ENCODE assay signal across 9 cellular contexts in genomic region chr10:124152139-124152780, GRCh38. TPM values are rescaled to one million over a fixed set of nuclear protein-coding genes. Genes with fewer than 3 reads are reported as not detected.
DNase-seq lines count a peak whose midpoint lies in the region; ATAC-seq, FAIRE-seq and TF ChIP-seq lines count a peak whose summit lies in the region.
"Had no signal": no experiment of that assay in that cellular context is flagged by ENCODE, and none has a peak within 500 bp of the region (broad histone marks: within the 10 kb centered on the region; RNA-seq: fewer than 3 reads in every experiment).

No MANE protein-coding gene starts in this region.

- no peak overlapping the region for H2BK120ac ChIP-seq in mesendoderm (ENCODE audit: low read depth, low read length)

- H3K18ac ChIP-seq in mesendoderm (ENCODE audit: low read length): peak overlapping the region; percentile 34

- H2AK5ac ChIP-seq in mesendoderm (ENCODE audit: low read length): peak overlapping the region; percentile 53

- WGBS in mesendoderm (ENCODE audit: extremely low coverage, insufficient coverage, low lambda C conversion rate): no CpG with 5 or more reads among the region's 25 CpGs

- H3K27ac ChIP-seq in mesendoderm (ENCODE audit: low read depth, low read length): no peak overlapping the region

- peaks cover 3% of the 10 kb centered on the region for H3K4me1 ChIP-seq in mesendoderm (ENCODE audit: control insufficient read depth, low read depth, low read length)

- no peak overlapping the region for H4K8ac ChIP-seq in mesendoderm (ENCODE audit: low read depth, low read length)

- no peak for FAIRE-seq in frontal cortex (lab: Jason Lieb, UNC)

- no peaks in the 10 kb centered on the region for H3K36me3 Mint-ChIP-seq in dendritic cell treated with granulocyte-macrophage colony-stimulating factor and Interleukin-4, amounts not matched to agents 40 ng/mL and 50 ng/mL, for 4 days (ENCODE audit: low read depth)

- no peaks in the 10 kb centered on the region for H3K36me3 ChIP-seq in mesendoderm (ENCODE audit: control insufficient read depth, insufficient read depth, low read length)

- H3K4me1 Mint-ChIP-seq in dendritic cell treated with granulocyte-macrophage colony-stimulating factor and Interleukin-4, amounts not matched to agents 40 ng/mL and 50 ng/mL, for 4 days (ENCODE audit: low read depth): peaks cover 30% of the 10 kb centered on the region

- H3K27ac Mint-ChIP-seq in dendritic cell treated with granulocyte-macrophage colony-stimulating factor and Interleukin-4, amounts not matched to agents 40 ng/mL and 50 ng/mL, for 4 days: peak overlapping the region; percentile 72
- H3K27ac Mint-ChIP-seq: T-helper 1 cell treated with Interleukin-12 subunit alpha and Interleukin-12 subunit beta and Interleukin-4 antibody, amounts not matched to agents 30 μg/mL and 1 μg/mL, for 36 hours had no signal

- no peaks in the 10 kb centered on the region for H3K27me3 ChIP-seq in mesendoderm (ENCODE audit: insufficient read depth, low read length, poor library complexity)

- peak; percentile 29; the same call in 1 of the 2 replicates for TF ChIP-seq RAD21 in Ishikawa (IDR thresholded peaks at IDR 0.05; ENCODE audit: low read depth)

- H2BK5ac ChIP-seq in mesendoderm (ENCODE audit: low read length): peak overlapping the region; percentile 56

- TF ChIP-seq EP300 in Ishikawa (IDR thresholded peaks at IDR 0.05; ENCODE audit: borderline replicate concordance): peak; percentile 84

- H3K4me3 Mint-ChIP-seq in dendritic cell treated with granulocyte-macrophage colony-stimulating factor and Interleukin-4, amounts not matched to agents 40 ng/mL and 50 ng/mL, for 4 days: peak overlapping the region; percentile 63
- H3K4me3 Mint-ChIP-seq: T-helper 1 cell treated with Interleukin-12 subunit alpha and Interleukin-12 subunit beta and Interleukin-4 antibody, amounts not matched to agents 30 μg/mL and 1 μg/mL, for 36 hours had no signal

- no peak overlapping the region for H3K9ac ChIP-seq in mesendoderm (ENCODE audit: low read length)

- intact Hi-C loops in dendritic cell treated with granulocyte-macrophage colony-stimulating factor and Interleukin-4, amounts not matched to agents 40 ng/mL and 50 ng/mL, for 4 days (cut with micrococcal nuclease): loop anchor here (2.0 kb wide), 1 partner anchor 53 kb away; no protein-coding TSS in a partner anchor

- DNase-seq in ACHN: peak; percentile 94
- peak; percentile 66 for DNase-seq in mesendoderm
- no peak for DNase-seq in NCI-H446 (lab: John Stamatoyannopoulos, UW)
- no peak for DNase-seq in DMS 273 (lab: John Stamatoyannopoulos, UW; ENCODE audit: unreplicated experiment)
- DNase-seq in frontal cortex (ENCODE audit: low spot score in 2 of 2): no peak

- no peak overlapping the region for H3K4me3 ChIP-seq in mesendoderm (ENCODE audit: low read length)

- no peak overlapping the region for H3K4ac ChIP-seq in mesendoderm (ENCODE audit: low read depth, low read length)

- H3K27me3 Mint-ChIP-seq in dendritic cell treated with granulocyte-macrophage colony-stimulating factor and Interleukin-4, amounts not matched to agents 40 ng/mL and 50 ng/mL, for 4 days: peaks cover 34% of the 10 kb centered on the region

- H3K79me1 ChIP-seq in mesendoderm (ENCODE audit: low read length): no peaks in the 10 kb centered on the region

- H3K79me2 ChIP-seq in mesendoderm (ENCODE audit: control insufficient read depth, insufficient read depth, low read length): no peaks in the 10 kb centered on the region

- in situ Hi-C loops in ACHN (cut with HindIII; ENCODE audit: low pct_ligation_motif_present, low pct_unique_long_range_greater_than_20kb, low sequenced_read_pairs): no loop called here

- H2BK15ac ChIP-seq in mesendoderm (replicated peaks; ENCODE audit: low read depth): no peak overlapping the region

- H3K23ac ChIP-seq in mesendoderm (ENCODE audit: low read length): no peak overlapping the region

- no peaks in the 10 kb centered on the region for H3K9me3 Mint-ChIP-seq in dendritic cell treated with granulocyte-macrophage colony-stimulating factor and Interleukin-4, amounts not matched to agents 40 ng/mL and 50 ng/mL, for 4 days
- H3K9me3 Mint-ChIP-seq: T-helper 1 cell treated with Interleukin-12 subunit alpha and Interleukin-12 subunit beta and Interleukin-4 antibody, amounts not matched to agents 30 μg/mL and 1 μg/mL, for 36 hours had no signal

- H3K56ac ChIP-seq in mesendoderm (ENCODE audit: low read length): peak overlapping the region; percentile 89

- no peak for ATAC-seq in HG03460 (IDR thresholded peaks at IDR 0.05; ENCODE audit: unreplicated experiment)

- H4K5ac ChIP-seq in mesendoderm (ENCODE audit: low read length): no peak overlapping the region

- no peak overlapping the region for H3K4me2 ChIP-seq in mesendoderm (ENCODE audit: low read length)

TF ChIP-seq in Ishikawa, 13 proteins besides CTCF, POLR2A, EP300 and RAD21:
- TF ChIP-seq ZBTB7A (IDR thresholded peaks at IDR 0.05; ENCODE audit: low read depth) (peak; percentile 76), USF1 (IDR thresholded peaks at IDR 0.05) (no peak), YY1 (IDR thresholded peaks at IDR 0.05; ENCODE audit: low read depth) (0 out of 2 replicates have a peak, but pooled peaks have one; percentile 43), MAX (IDR thresholded peaks at IDR 0.05) (no peak), REST (IDR thresholded peaks at IDR 0.05; ENCODE audit: low read depth) (no peak), EGR1 (IDR thresholded peaks at IDR 0.05) (no peak), TEAD4 (IDR thresholded peaks at IDR 0.05) (peak; percentile 67), TCF12 (IDR thresholded peaks at IDR 0.05; ENCODE audit: low read depth) (peak; percentile 88), TAF1 (IDR thresholded peaks at IDR 0.05; ENCODE audit: low read depth) (no peak; the same call in 1 of the 2 replicates), NFIC (IDR thresholded peaks at IDR 0.05) (peak; percentile 68), CEBPB (IDR thresholded peaks at IDR 0.05) (no peak), FOXM1 (IDR thresholded peaks at IDR 0.05; ENCODE audit: borderline replicate concordance, low read depth) (no peak), CREB1 (IDR thresholded peaks at IDR 0.05; ENCODE audit: low read depth) (no peak)

RNA-seq across cellular contexts. Expression of gene CHST15, which starts 58.9 kb away (rescaled TPM):
- 12.6 TPM for polyA plus RNA-seq in mesendoderm (2013, experiment 1 of 2)
- 12.3 TPM for polyA plus RNA-seq in mesendoderm (2013, experiment 2 of 2)
- total RNA-seq in frontal cortex: 48.9 TPM

Comparison
In these comparisons a context has a peak if more than half of its experiments do, and no peak if none do; other contexts are left out.
1. DNase-seq: peak in ACHN (single experiment) and mesendoderm (single experiment); none in NCI-H446 (0 of 2), DMS 273 (single experiment) and frontal cortex (0 of 2).